In genomic region chr3:122533931-122534334, GRCh38 we compare ENCODE assay signal across 8 cellular contexts. TPM values are rescaled to one million over a fixed set of nuclear protein-coding genes. Genes with fewer than 3 reads are reported as not detected.
A peak's percentile ranks its signal among the peaks of the same experiment; 100 is the strongest.
DNase-seq lines count a peak whose midpoint lies in the region; ATAC-seq, FAIRE-seq and TF ChIP-seq lines count a peak whose summit lies in the region.

No MANE protein-coding gene starts in this region.

- H3K4me3 ChIP-seq in AG10803 (ENCODE audit: low read length): no peak overlapping the region
- no peak overlapping the region for H3K4me3 ChIP-seq in epithelial cell of proximal tubule (ENCODE audit: low read depth, low read length)

- peak; percentile 97 for FAIRE-seq in GM19239 (lab: Jason Lieb, UNC)

- DNase-seq in AG10803 (ENCODE audit: low read depth) (peak; percentile 71), GM19239 (ENCODE audit: insufficient read length, low spot score) (peak; percentile 55), epithelial cell of proximal tubule (ENCODE audit: low read depth) (peak; percentile 64), inferior parietal cortex (ENCODE audit: extremely low spot score) (no peak), NCI-H82 treated with DMSO at 0.1 percent for 48 hours (lab: John Stamatoyannopoulos, UW; ENCODE audit: unreplicated experiment) (no peak), midbrain (lab: John Stamatoyannopoulos, UW) (no peak)

- ATAC-seq in HG03139 (IDR thresholded peaks at IDR 0.05; ENCODE audit: unreplicated experiment): peak; percentile 98
- ATAC-seq in SK-N-SH treated with all-trans-retinoic acid at 6 μM for 48 hours: peak; percentile 96

- TF ChIP-seq CTCF in AG10803 (conservative IDR thresholded peaks at IDR 0.05; ENCODE audit: low read length) (no peak), epithelial cell of proximal tubule (conservative IDR thresholded peaks at IDR 0.05; ENCODE audit: low read depth, low read length) (no peak)

TF ChIP-seq in SK-N-SH treated with all-trans-retinoic acid at 6 μM for 48 hours, 23 proteins besides CTCF, POLR2A, EP300 and RAD21:
- TF ChIP-seq ESRRG (CRISPR knock-in tag; IDR thresholded peaks at IDR 0.05) (no peak), CSRNP3 (CRISPR knock-in tag; IDR thresholded peaks at IDR 0.05) (no peak), ARNTL (CRISPR knock-in tag; IDR thresholded peaks at IDR 0.05; ENCODE audit: borderline replicate concordance, low read depth) (no peak), GLIS3 (CRISPR knock-in tag; IDR thresholded peaks at IDR 0.05) (no peak), SNAI2 (CRISPR knock-in tag; IDR thresholded peaks at IDR 0.05) (no peak), ISL1 (CRISPR knock-in tag; IDR thresholded peaks at IDR 0.05) (no peak), ZFP30 (CRISPR knock-in tag; IDR thresholded peaks at IDR 0.05) (no peak), ZNF70 (CRISPR knock-in tag; IDR thresholded peaks at IDR 0.05) (no peak), ZNF565 (CRISPR knock-in tag; conservative IDR thresholded peaks at IDR 0.05; ENCODE audit: low read depth) (no peak), CSDC2 (CRISPR knock-in tag; IDR thresholded peaks at IDR 0.05) (no peak), ZNF8 (CRISPR knock-in tag; IDR thresholded peaks at IDR 0.05) (no peak), ZC3H10 (CRISPR knock-in tag; IDR thresholded peaks at IDR 0.05) (no peak), ZFP3 (CRISPR knock-in tag; IDR thresholded peaks at IDR 0.05) (no peak), POU6F1 (CRISPR knock-in tag; IDR thresholded peaks at IDR 0.05; ENCODE audit: borderline replicate concordance, low read depth) (no peak), TOX (CRISPR knock-in tag; IDR thresholded peaks at IDR 0.05; ENCODE audit: borderline replicate concordance) (no peak), CREB5 (CRISPR knock-in tag; IDR thresholded peaks at IDR 0.05; ENCODE audit: low read depth) (no peak)

RNA-seq across cellular contexts. Expression of gene KPNA1, which starts 19.2 kb away (rescaled TPM):
- 14.8 and 17.9 TPM in 2 replicates for total RNA-seq in epithelial cell of proximal tubule

RNA-seq across cellular contexts. Expression of gene PARP9, which starts 30.2 kb away (rescaled TPM):
- 12.6 and 16.9 TPM in 2 replicates for total RNA-seq in epithelial cell of proximal tubule

RNA-seq across cellular contexts. Expression of gene DTX3L, which starts 30.2 kb away (rescaled TPM):
- 22.8 and 23.9 TPM in 2 replicates for total RNA-seq in epithelial cell of proximal tubule

RNA-seq across cellular contexts. Expression of gene PARP15, which starts 43.5 kb away (rescaled TPM):
- 0.07 TPM in 1 of 2 replicates, not detected in the other for total RNA-seq in epithelial cell of proximal tubule

Comparison
In these comparisons a context has a peak if more than half of its experiments do, and no peak if none do; other contexts are left out.
1. DNase-seq: peak in AG10803 (single experiment), GM19239 (single experiment) and epithelial cell of proximal tubule (single experiment); none in inferior parietal cortex (single experiment), NCI-H82 treated with DMSO at 0.1 percent for 48 hours (single experiment) and midbrain (single experiment).